ENCODE assay signal across 1 cellular context in the genomic region with DNA sequence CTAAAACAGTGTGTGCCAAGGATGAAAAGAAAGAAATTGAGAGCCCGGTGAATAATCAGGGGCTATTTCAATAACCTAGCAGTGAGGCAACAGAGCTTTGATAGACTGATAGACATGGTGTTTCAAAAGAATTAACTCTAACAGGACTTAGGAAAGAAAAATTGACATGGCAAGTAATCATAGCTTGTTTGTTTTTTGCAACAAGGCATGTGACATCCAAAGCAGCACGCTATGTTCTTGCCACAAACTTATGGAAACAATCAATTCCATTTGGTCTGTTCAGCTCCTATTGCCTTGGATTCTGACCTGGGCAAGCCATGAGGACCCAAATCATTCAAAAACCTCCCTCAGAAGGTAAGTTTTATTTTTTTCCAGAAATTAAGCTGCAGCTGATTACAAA.
TF ChIP-seq lines count a peak whose summit lies in the region.

No MANE protein-coding gene starts in this region.

TF ChIP-seq in liver, 16 proteins besides CTCF, POLR2A, EP300 and RAD21 (continued from another document):
- TF ChIP-seq, protein P1, sequence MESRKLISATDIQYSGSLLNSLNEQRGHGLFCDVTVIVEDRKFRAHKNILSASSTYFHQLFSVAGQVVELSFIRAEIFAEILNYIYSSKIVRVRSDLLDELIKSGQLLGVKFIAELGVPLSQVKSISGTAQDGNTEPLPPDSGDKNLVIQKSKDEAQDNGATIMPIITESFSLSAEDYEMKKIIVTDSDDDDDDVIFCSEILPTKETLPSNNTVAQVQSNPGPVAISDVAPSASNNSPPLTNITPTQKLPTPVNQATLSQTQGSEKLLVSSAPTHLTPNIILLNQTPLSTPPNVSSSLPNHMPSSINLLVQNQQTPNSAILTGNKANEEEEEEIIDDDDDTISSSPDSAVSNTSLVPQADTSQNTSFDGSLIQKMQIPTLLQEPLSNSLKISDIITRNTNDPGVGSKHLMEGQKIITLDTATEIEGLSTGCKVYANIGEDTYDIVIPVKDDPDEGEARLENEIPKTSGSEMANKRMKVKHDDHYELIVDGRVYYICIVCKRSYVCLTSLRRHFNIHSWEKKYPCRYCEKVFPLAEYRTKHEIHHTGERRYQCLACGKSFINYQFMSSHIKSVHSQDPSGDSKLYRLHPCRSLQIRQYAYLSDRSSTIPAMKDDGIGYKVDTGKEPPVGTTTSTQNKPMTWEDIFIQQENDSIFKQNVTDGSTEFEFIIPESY (IDR thresholded peaks at IDR 0.05): peak; percentile 66
- TF ChIP-seq FOXA2 (IDR thresholded peaks at IDR 0.05) (peak; percentile 72), HNF4A (conservative IDR thresholded peaks at IDR 0.05) (peak; percentile 73 to 75), EGR1 (IDR thresholded peaks at IDR 0.05; ENCODE audit: low read depth in 2 of 2) (no peak), FOXA1 (IDR thresholded peaks at IDR 0.05) (peak; percentile 76), SP1 (IDR thresholded peaks at IDR 0.05) (peak; percentile 85), NR2F2 (IDR thresholded peaks at IDR 0.05) (no peak), GABPA (IDR thresholded peaks at IDR 0.05 in 1 of 2, conservative IDR thresholded peaks at IDR 0.05 in 1 of 2) (no peak), YY1 (IDR thresholded peaks at IDR 0.05) (peak; percentile 30), RXRA (IDR thresholded peaks at IDR 0.05) (peak; percentile 51 to 71), JUND (IDR thresholded peaks at IDR 0.05) (peak; percentile 37 to 57)
- TF ChIP-seq, protein P2, sequence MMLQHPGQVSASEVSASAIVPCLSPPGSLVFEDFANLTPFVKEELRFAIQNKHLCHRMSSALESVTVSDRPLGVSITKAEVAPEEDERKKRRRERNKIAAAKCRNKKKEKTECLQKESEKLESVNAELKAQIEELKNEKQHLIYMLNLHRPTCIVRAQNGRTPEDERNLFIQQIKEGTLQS (IDR thresholded peaks at IDR 0.05): peak; percentile 65
- TF ChIP-seq, protein P3, sequence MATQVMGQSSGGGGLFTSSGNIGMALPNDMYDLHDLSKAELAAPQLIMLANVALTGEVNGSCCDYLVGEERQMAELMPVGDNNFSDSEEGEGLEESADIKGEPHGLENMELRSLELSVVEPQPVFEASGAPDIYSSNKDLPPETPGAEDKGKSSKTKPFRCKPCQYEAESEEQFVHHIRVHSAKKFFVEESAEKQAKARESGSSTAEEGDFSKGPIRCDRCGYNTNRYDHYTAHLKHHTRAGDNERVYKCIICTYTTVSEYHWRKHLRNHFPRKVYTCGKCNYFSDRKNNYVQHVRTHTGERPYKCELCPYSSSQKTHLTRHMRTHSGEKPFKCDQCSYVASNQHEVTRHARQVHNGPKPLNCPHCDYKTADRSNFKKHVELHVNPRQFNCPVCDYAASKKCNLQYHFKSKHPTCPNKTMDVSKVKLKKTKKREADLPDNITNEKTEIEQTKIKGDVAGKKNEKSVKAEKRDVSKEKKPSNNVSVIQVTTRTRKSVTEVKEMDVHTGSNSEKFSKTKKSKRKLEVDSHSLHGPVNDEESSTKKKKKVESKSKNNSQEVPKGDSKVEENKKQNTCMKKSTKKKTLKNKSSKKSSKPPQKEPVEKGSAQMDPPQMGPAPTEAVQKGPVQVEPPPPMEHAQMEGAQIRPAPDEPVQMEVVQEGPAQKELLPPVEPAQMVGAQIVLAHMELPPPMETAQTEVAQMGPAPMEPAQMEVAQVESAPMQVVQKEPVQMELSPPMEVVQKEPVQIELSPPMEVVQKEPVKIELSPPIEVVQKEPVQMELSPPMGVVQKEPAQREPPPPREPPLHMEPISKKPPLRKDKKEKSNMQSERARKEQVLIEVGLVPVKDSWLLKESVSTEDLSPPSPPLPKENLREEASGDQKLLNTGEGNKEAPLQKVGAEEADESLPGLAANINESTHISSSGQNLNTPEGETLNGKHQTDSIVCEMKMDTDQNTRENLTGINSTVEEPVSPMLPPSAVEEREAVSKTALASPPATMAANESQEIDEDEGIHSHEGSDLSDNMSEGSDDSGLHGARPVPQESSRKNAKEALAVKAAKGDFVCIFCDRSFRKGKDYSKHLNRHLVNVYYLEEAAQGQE (IDR thresholded peaks at IDR 0.05): peak; percentile 42
- TF ChIP-seq, protein P4, sequence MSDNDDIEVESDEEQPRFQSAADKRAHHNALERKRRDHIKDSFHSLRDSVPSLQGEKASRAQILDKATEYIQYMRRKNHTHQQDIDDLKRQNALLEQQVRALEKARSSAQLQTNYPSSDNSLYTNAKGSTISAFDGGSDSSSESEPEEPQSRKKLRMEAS (IDR thresholded peaks at IDR 0.05): peak; percentile 32
